Comparison of ENCODE assay signal across 8 cellular contexts in the genomic region with DNA sequence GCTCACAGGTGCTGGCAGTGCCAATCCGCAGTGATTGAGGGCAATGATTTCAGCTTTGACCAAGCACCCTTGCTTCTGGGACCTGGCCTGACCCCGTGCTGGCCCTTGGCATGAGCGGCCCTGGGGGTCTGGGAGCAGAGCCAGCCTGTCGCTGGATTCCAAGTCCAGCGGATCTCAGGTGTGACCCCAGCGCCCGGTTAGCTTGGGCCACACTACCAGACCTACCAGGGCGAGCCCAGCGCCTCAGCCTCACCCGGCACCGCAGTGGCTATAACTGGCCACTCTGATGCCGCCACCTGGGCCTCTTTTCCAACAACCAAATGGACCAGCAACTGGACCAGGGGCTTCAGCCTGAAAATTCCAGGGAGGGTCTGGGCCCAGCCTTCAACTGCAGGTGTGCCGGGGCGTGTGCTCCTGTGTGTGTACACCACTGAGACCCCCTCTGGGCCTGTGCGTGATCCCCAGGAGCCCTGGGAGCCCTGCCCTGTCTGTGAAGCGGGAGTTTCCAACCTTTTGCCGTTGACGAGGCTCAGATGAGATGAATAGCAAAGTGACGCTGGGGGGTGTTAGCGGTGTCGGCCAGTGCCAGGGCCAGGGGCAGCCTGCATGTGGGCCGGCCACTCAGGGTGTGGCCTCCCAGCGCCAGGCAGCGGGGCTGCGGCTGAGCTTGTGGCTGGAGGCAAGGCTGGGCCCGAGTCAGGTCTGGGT. TPM values are rescaled to one million over a fixed set of nuclear protein-coding genes. Genes with fewer than 3 reads are reported as not detected.
DNase-seq lines count a peak whose midpoint lies in the region; ATAC-seq, FAIRE-seq and TF ChIP-seq lines count a peak whose summit lies in the region.

No MANE protein-coding gene starts in this region.

- H3K14ac ChIP-seq in neuronal stem cell (ENCODE audit: low read length), result peak overlapping the region; percentile 86

- DNase-seq in CD4-positive, alpha-beta memory T cell, result peak in 3 of 5 donors; percentile 32 to 66 (median 36)
- no peak for DNase-seq in PC-9
- DNase-seq in dorsolateral prefrontal cortex, result no peak
- no peak for DNase-seq in neuronal stem cell (ENCODE audit: low spot score)
- no peak for DNase-seq in cerebellar cortex (ENCODE audit: low spot score)
- DNase-seq in NK-92 (lab: John Stamatoyannopoulos, UW; ENCODE audit: unreplicated experiment), result no peak
- no peak for DNase-seq in GM12892 (ENCODE audit: insufficient read length)

- H3K79me1 ChIP-seq in neuronal stem cell (ENCODE audit: low read depth, low read length), result peaks cover 1% of the 10 kb centered on the region

- peaks cover 54% of the 10 kb centered on the region for H3K4me1 ChIP-seq in CD4-positive, alpha-beta memory T cell (ENCODE audit: insufficient read depth, low read length)
- H3K4me1 ChIP-seq in PC-9 (replicated peaks; ENCODE audit: insufficient read depth), result peaks cover 33% of the 10 kb centered on the region
- H3K4me1 ChIP-seq in neuronal stem cell (ENCODE audit: control insufficient read depth in 2 of 2, insufficient read depth in 1 of 2, low read depth in 1 of 2, low read length in 2 of 2), result peaks cover 7 to 22% of the 10 kb centered on the region in 2 donors

- H3K27ac ChIP-seq in CD4-positive, alpha-beta memory T cell (ENCODE audit: low read depth, low read length), result peak overlapping the region; percentile 84
- H3K27ac ChIP-seq in PC-9 (0 out of 2 replicates have a peak overlapping the region, but pooled peaks have one; percentile 39), dorsolateral prefrontal cortex (peak overlapping the region in 53 of 59 donors; percentile 6 to 87 (median 71)), neuronal stem cell (replicated peaks; ENCODE audit: low read length) (no peak overlapping the region)

- POLR2A ChIA-PET in CD4-positive, alpha-beta memory T cell (lab: Charles Lee; ENCODE audit: partially characterized antibody), result interaction anchor here (0.7 to 4.2 kb wide), 6 partner anchors 22 to 241 kb away, joined by 3 to 31 read pairs (median 4); partner anchors contain the start of gene ABLIM2
- POLR2A ChIA-PET in PC-9 (lab: Charles Lee; ENCODE audit: unreplicated experiment), result interaction anchor here (1.0 kb wide), 1 partner anchor 18 kb away, joined by 4 read pairs; no protein-coding TSS in a partner anchor

- H3K79me2 ChIP-seq in PC-9 (ENCODE audit: low read depth), result 0 out of 2 replicates have a peak, but pooled peaks cover 2% of the 10 kb centered on the region

- H4K91ac ChIP-seq in neuronal stem cell (ENCODE audit: low read depth, low read length, poor library complexity), result peak overlapping the region; percentile 82

- H2BK5ac ChIP-seq in neuronal stem cell (ENCODE audit: low read length), result peak overlapping the region; percentile 49

- no peaks in the 10 kb centered on the region for H3K36me3 ChIP-seq in CD4-positive, alpha-beta memory T cell (ENCODE audit: insufficient read depth, low read length)
- H3K36me3 ChIP-seq in PC-9 (ENCODE audit: low read depth) (no peaks in the 10 kb centered on the region), neuronal stem cell (replicated peaks in 1 of 2; ENCODE audit: control insufficient read depth in 2 of 2, insufficient read depth in 2 of 2, low read length in 2 of 2) (no peaks in the 10 kb centered on the region)

- no peak overlapping the region for H2BK120ac ChIP-seq in neuronal stem cell (ENCODE audit: low read depth, low read length)

- H3K27me3 ChIP-seq in CD4-positive, alpha-beta memory T cell (ENCODE audit: insufficient read depth, low read length), result no peaks in the 10 kb centered on the region
- H3K27me3 ChIP-seq in PC-9 (ENCODE audit: insufficient read depth, low read depth) (no peaks in the 10 kb centered on the region), dorsolateral prefrontal cortex (no peaks in the 10 kb centered on the region), neuronal stem cell (ENCODE audit: control insufficient read depth in 3 of 3, insufficient read depth in 3 of 3, low read depth in 1 of 3, low read length in 3 of 3) (peaks cover 0 to 5% (median 0%) of the 10 kb centered on the region in 3 experiments)

- peaks cover 6% of the 10 kb centered on the region; the same call in 1 of the 2 replicates for H3F3A ChIP-seq in PC-9 (ENCODE audit: insufficient read depth, low read depth)

- no peaks in the 10 kb centered on the region for H3K9me2 ChIP-seq in PC-9 (ENCODE audit: insufficient read depth)

- no peak overlapping the region for H3K9ac ChIP-seq in neuronal stem cell (ENCODE audit: low read depth, low read length, poor library complexity)

- H3K4me2 ChIP-seq in PC-9, result peak overlapping the region; percentile 97
- no peak overlapping the region for H3K4me2 ChIP-seq in neuronal stem cell (ENCODE audit: insufficient read depth, low read length, poor library complexity, severe bottlenecking)

- peak overlapping the region; percentile 94 to 97 (median 96) for H3K4me3 Mint-ChIP-seq in CD4-positive, alpha-beta memory T cell

- H2AFZ ChIP-seq in PC-9, result peak overlapping the region; percentile 76
- H2AFZ ChIP-seq in neuronal stem cell (ENCODE audit: low read length), result peak overlapping the region; percentile 94

- H3K36me3 Mint-ChIP-seq in CD4-positive, alpha-beta memory T cell, result peaks cover 0 to 6% of the 10 kb centered on the region in 2 donors

- no peaks in the 10 kb centered on the region for H3K9me3 Mint-ChIP-seq in CD4-positive, alpha-beta memory T cell

- no peaks in the 10 kb centered on the region for H3K27me3 Mint-ChIP-seq in CD4-positive, alpha-beta memory T cell

- no peak overlapping the region for H3K4ac ChIP-seq in neuronal stem cell (ENCODE audit: low read length)

- peaks cover 22 to 57% (median 43%) of the 10 kb centered on the region in 4 donors for H3K4me1 Mint-ChIP-seq in CD4-positive, alpha-beta memory T cell

- TF ChIP-seq CTCF in PC-9 (conservative IDR thresholded peaks at IDR 0.05) (no peak), dorsolateral prefrontal cortex (IDR thresholded peaks at IDR 0.05 in 54 of 56, conservative IDR thresholded peaks at IDR 0.05 in 2 of 56; ENCODE audit: low read depth in 1 of 56, partially characterized antibody in 56 of 56) (no peak)

- H4K8ac ChIP-seq in neuronal stem cell (ENCODE audit: low read depth, low read length), result peak overlapping the region; percentile 97

- no peak for FAIRE-seq in GM12892 (lab: Jason Lieb, UNC)

- peak overlapping the region; percentile 90 for H2AK5ac ChIP-seq in neuronal stem cell (ENCODE audit: low read depth, low read length)

- peak overlapping the region; percentile 93 for H2BK15ac ChIP-seq in neuronal stem cell (ENCODE audit: low read length)

- H2BK12ac ChIP-seq in neuronal stem cell (ENCODE audit: low read length), result peak overlapping the region; percentile 86

- BruUV-seq in PC-9 (replicated peaks; lab: Mats Ljungman, UMichigan), result TSS peak; percentile 48

- WGBS in neuronal stem cell (ENCODE audit: extremely low coverage in 2 of 2, insufficient read length in 2 of 2, insufficient replicate concordance in 1 of 2), 2 donors, result no CpG with 5 or more reads among the region's 26 CpGs

- peak overlapping the region; percentile 70 for H3K18ac ChIP-seq in neuronal stem cell (ENCODE audit: low read length)

- peak overlapping the region; percentile 55 to 85 for H3K4me3 ChIP-seq in CD4-positive, alpha-beta memory T cell (ENCODE audit: low read length in 2 of 2)
- H3K4me3 ChIP-seq in PC-9 (peak overlapping the region; percentile 63), dorsolateral prefrontal cortex (peak overlapping the region in 56 of 59 donors; percentile 16 to 66 (median 46)), neuronal stem cell (ENCODE audit: low read length in 2 of 2) (no peak overlapping the region)

- no peaks in the 10 kb centered on the region for H3K9me3 ChIP-seq in CD4-positive, alpha-beta memory T cell (ENCODE audit: control insufficient read depth in 1 of 2, low read length in 2 of 2)
- H3K9me3 ChIP-seq in PC-9 (ENCODE audit: insufficient read depth, low read depth), result no peaks in the 10 kb centered on the region
- H3K9me3 ChIP-seq in neuronal stem cell (replicated peaks in 1 of 2; ENCODE audit: control insufficient read depth in 2 of 2, insufficient read depth in 1 of 2, low read depth in 1 of 2, low read length in 2 of 2), result no peaks in the 10 kb centered on the region

- H3K27ac Mint-ChIP-seq in CD4-positive, alpha-beta memory T cell, result peak overlapping the region; percentile 96 to 99 (median 98)

- TF ChIP-seq POLR2A in GM12892 (IDR thresholded peaks at IDR 0.05; ENCODE audit: low read depth, low read length), result no peak; the same call in 1 of the 2 replicates

- intact Hi-C loops in CD4-positive, alpha-beta memory T cell (cut with micrococcal nuclease), result loop anchor here (2.0 kb wide), 2 partner anchors 23 to 41 kb away; partner anchors contain the start of gene ABLIM2
- intact Hi-C loops in PC-9 (cut with micrococcal nuclease; ENCODE audit: unreplicated experiment), result no loop called here
- intact Hi-C loops in dorsolateral prefrontal cortex (cut with DNase I), result loop anchor here in 1 of 2 donors (10.0 kb wide), 1 partner anchor 1025 kb away; no protein-coding TSS in a partner anchor

- no peak for ATAC-seq in HG02840 (IDR thresholded peaks at IDR 0.05; ENCODE audit: low FRiP score, unreplicated experiment)

- H3K23ac ChIP-seq in neuronal stem cell (ENCODE audit: low read depth, low read length, poor library complexity), result peak overlapping the region; percentile 32

- CTCF ChIA-PET in CD4-positive, alpha-beta memory T cell (lab: Charles Lee; ENCODE audit: partially characterized antibody), result interaction anchor here (0.8 to 3.1 kb wide), 4 partner anchors 24 to 43 kb away, joined by 3 to 26 read pairs (median 6); no protein-coding TSS in a partner anchor
- CTCF ChIA-PET in PC-9 (lab: Charles Lee), result no interaction called here

- no peaks in the 10 kb centered on the region for H4K20me1 ChIP-seq in PC-9 (ENCODE audit: insufficient read depth)

RNA-seq across cellular contexts. Expression of gene SH3TC1, which starts 0.7 kb away (rescaled TPM):
- total RNA-seq in CD4-positive, alpha-beta memory T cell, result 10 to 100 TPM; 37.1 to 41.3 TPM
- polyA plus RNA-seq in CD4-positive, alpha-beta memory T cell, result 10 to 100 TPM in 1 of 2 donors, 1 to 10 TPM in 1; 7.9 to 14.3 TPM
- total RNA-seq in PC-9 (2021), result 5.2 and 11.2 TPM in 2 replicates
- total RNA-seq in dorsolateral prefrontal cortex, result 10 to 100 TPM in 113 of 120 experiments, 1 to 10 TPM in 7; 5.1 to 46.5 (median 19.2) TPM
- polyA plus RNA-seq in neuronal stem cell (2013, experiment 1 of 2), result 0.13 TPM
- 0.08 TPM for polyA plus RNA-seq in neuronal stem cell (2013, experiment 2 of 2)
- polyA plus RNA-seq in GM12892 (2012; ENCODE audit: missing spikeins), result 12.2 TPM

RNA-seq across cellular contexts. Expression of gene ABLIM2, which starts 41.1 kb away (rescaled TPM):
- 1 to 10 TPM; 6.2 to 7.9 TPM for total RNA-seq in CD4-positive, alpha-beta memory T cell
- polyA plus RNA-seq in CD4-positive, alpha-beta memory T cell, result 1 to 10 TPM in 1 of 2 donors, under 1 TPM in 1; 0.44 to 1.3 TPM
- 1.6 and 6.2 TPM in 2 replicates for total RNA-seq in PC-9 (2021)
- total RNA-seq in dorsolateral prefrontal cortex, result 100 to 1,000 TPM in 103 of 120 experiments, 10 to 100 TPM in 17; 43.2 to 185 (median 130) TPM
- 0.78 TPM for polyA plus RNA-seq in neuronal stem cell (2013, experiment 1 of 2)
- 0.93 TPM for polyA plus RNA-seq in neuronal stem cell (2013, experiment 2 of 2)
- polyA plus RNA-seq in GM12892 (2012; ENCODE audit: missing spikeins), result 0.13 TPM

Comparison
In these comparisons a context has a peak if more than half of its experiments do, and no peak if none do; other contexts are left out.
1. DNase-seq: peak in CD4-positive, alpha-beta memory T cell (3 of 5); none in PC-9 (0 of 2), dorsolateral prefrontal cortex (0 of 10), neuronal stem cell (single experiment), cerebellar cortex (single experiment), NK-92 (single experiment) and GM12892 (single experiment).
2. H3K4me3 ChIP-seq: peak in CD4-positive, alpha-beta memory T cell (2 of 2), PC-9 (single experiment) and dorsolateral prefrontal cortex (56 of 59); none in neuronal stem cell (0 of 2).